13 cellular contexts compared by ENCODE assay signal in the genomic region with DNA sequence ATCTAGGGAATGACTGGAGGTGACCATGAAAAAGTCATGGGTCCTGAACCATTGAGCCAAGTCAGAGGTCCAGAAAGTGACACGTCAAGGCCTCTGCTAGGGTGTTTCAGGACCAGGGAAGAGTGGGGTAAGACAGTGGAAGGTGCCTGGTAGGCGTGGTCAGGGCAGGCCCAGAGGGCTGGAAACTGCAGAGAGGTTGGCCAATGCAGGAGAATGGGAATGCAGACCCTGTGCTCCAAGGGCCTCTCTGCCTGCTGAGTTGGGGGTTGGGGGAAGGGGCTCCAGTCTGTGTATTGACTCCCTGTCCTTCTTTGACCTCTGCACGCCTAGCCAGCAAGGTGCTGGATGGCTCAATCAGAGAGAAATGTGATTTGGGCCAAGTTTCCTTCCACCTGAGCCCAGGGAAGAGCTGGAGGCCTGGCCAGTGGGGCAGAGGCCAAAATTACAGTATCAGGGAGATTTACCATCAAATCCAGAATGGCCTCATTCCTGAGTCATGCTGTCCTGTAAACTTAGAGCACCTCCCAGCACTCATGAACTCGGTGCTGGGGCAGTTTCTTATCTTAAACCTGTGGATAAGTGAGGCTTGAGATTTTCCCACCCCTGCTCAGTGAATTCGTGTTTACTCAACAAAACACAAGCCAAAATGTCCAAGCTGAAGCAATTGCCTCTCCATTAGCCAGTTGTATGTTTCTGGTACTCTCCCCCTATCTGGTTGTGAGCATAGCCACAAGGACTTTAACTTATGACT. TPM values are rescaled to one million over a fixed set of nuclear protein-coding genes. Genes with fewer than 3 reads are reported as not detected.
DNase-seq lines count a peak whose midpoint lies in the region; ATAC-seq and TF ChIP-seq lines count a peak whose summit lies in the region.
"Had no signal": no experiment of that assay in that cellular context is flagged by ENCODE, and none has a peak within 500 bp of the region (broad histone marks: within the 10 kb centered on the region; RNA-seq: fewer than 3 reads in every experiment).

No MANE protein-coding gene starts in this region.

- H3K36me3 Mint-ChIP-seq in central memory CD8-positive, alpha-beta T cell (ENCODE audit: insufficient read depth): peaks cover 2% of the 10 kb centered on the region
- no peaks in the 10 kb centered on the region for H3K36me3 Mint-ChIP-seq in osteocyte (ENCODE audit: unreplicated experiment)
- H3K36me3 Mint-ChIP-seq: naive thymus-derived CD4-positive, alpha-beta T cell had no signal

- H3K4me3 ChIP-seq in AG09309 (ENCODE audit: control insufficient read depth, low read depth, low read length): no peak overlapping the region
- no peak overlapping the region for H3K4me3 ChIP-seq in LNCaP clone FGC (ENCODE audit: low read depth, low read length)
- H3K4me3 ChIP-seq in mucosa of descending colon: no peak overlapping the region
- H3K4me3 ChIP-seq: spleen had no signal

- no peaks in the 10 kb centered on the region for H3K36me3 ChIP-seq in mucosa of descending colon (ENCODE audit: low read depth)
- H3K36me3 ChIP-seq: spleen had no signal

- no peak overlapping the region for H3K4me3 Mint-ChIP-seq in central memory CD8-positive, alpha-beta T cell
- H3K4me3 Mint-ChIP-seq in osteocyte (ENCODE audit: unreplicated experiment): no peak overlapping the region
- H3K4me3 Mint-ChIP-seq: naive thymus-derived CD4-positive, alpha-beta T cell; T-helper 1 cell treated with Interleukin-12 subunit alpha and Interleukin-12 subunit beta and Interleukin-4 antibody, amounts not matched to agents 30 μg/mL and 1 μg/mL, for 36 hours had no signal

- DNase-seq in AG09309 (ENCODE audit: low read depth): peak; percentile 25
- peak; percentile 78 for DNase-seq in LNCaP clone FGC (ENCODE audit: low read depth)
- DNase-seq in central memory CD8-positive, alpha-beta T cell (ENCODE audit: low spot score in 2 of 2): no peak
- no peak for DNase-seq in mucosa of descending colon
- no peak for DNase-seq in DMS153 treated with DMSO at 0.1 percent for 48 hours (lab: John Stamatoyannopoulos, UW; ENCODE audit: unreplicated experiment)
- DNase-seq in COLO668 (lab: John Stamatoyannopoulos, UW; ENCODE audit: unreplicated experiment): no peak
- DNase-seq in osteocyte (ENCODE audit: extremely low spot score, unreplicated experiment): no peak
- DNase-seq in ecto neural progenitor cell (ENCODE audit: low spot score): no peak
- DNase-seq: activated CD4-positive, alpha-beta T cell treated with anti-CD3 and anti-CD28 coated beads, Interleukin-2, amount 50 U/mL, for 1 hour; activated effector memory CD4-positive, alpha-beta T cell treated with anti-CD3 and anti-CD28 coated beads, Interleukin-2, amount 50 U/mL, for 16 hours; naive thymus-derived CD4-positive, alpha-beta T cell; spleen had no signal

- intact Hi-C loops in mucosa of descending colon (cut with DNase I, micrococcal nuclease): no loop called here

- no peaks in the 10 kb centered on the region for H3K27me3 Mint-ChIP-seq in central memory CD8-positive, alpha-beta T cell
- no peaks in the 10 kb centered on the region for H3K27me3 Mint-ChIP-seq in osteocyte (ENCODE audit: unreplicated experiment)
- H3K27me3 Mint-ChIP-seq: naive thymus-derived CD4-positive, alpha-beta T cell had no signal

- TF ChIP-seq CTCF in AG09309 (IDR thresholded peaks at IDR 0.05; ENCODE audit: control insufficient read depth, insufficient read depth, low read depth, low read length, missing control alignments): no peak
- TF ChIP-seq CTCF in LNCaP clone FGC (IDR thresholded peaks at IDR 0.05; ENCODE audit: control insufficient read depth, extremely low read depth, insufficient read depth): no peak
- no peak for TF ChIP-seq CTCF in mucosa of descending colon (IDR thresholded peaks at IDR 0.05)
- no peak for TF ChIP-seq CTCF in osteocyte (IDR thresholded peaks at IDR 0.05)

- ATAC-seq in central memory CD8-positive, alpha-beta T cell (replicated peaks; ENCODE audit: extremely low read depth, poor library complexity, severe bottlenecking): no peak
- ATAC-seq in mucosa of descending colon: peak; percentile 16
- ATAC-seq: naive thymus-derived CD4-positive, alpha-beta T cell had no signal

- peak overlapping the region; percentile 22 for H3K27ac Mint-ChIP-seq in central memory CD8-positive, alpha-beta T cell (ENCODE audit: low read depth)
- H3K27ac Mint-ChIP-seq in osteocyte (ENCODE audit: unreplicated experiment): no peak overlapping the region
- H3K27ac Mint-ChIP-seq: T-helper 1 cell treated with Interleukin-12 subunit alpha and Interleukin-12 subunit beta and Interleukin-4 antibody, amounts not matched to agents 30 μg/mL and 1 μg/mL, for 36 hours had no signal

- no peaks in the 10 kb centered on the region for H3K4me1 Mint-ChIP-seq in central memory CD8-positive, alpha-beta T cell
- H3K4me1 Mint-ChIP-seq in osteocyte (ENCODE audit: unreplicated experiment): peaks cover 23% of the 10 kb centered on the region

- H3K4me1 ChIP-seq in mucosa of descending colon (ENCODE audit: low read depth): peaks cover 37% of the 10 kb centered on the region

- H3K9me3 Mint-ChIP-seq in central memory CD8-positive, alpha-beta T cell: no peaks in the 10 kb centered on the region
- no peaks in the 10 kb centered on the region for H3K9me3 Mint-ChIP-seq in osteocyte (ENCODE audit: unreplicated experiment)
- H3K9me3 Mint-ChIP-seq: naive thymus-derived CD4-positive, alpha-beta T cell; T-helper 1 cell treated with Interleukin-12 subunit alpha and Interleukin-12 subunit beta and Interleukin-4 antibody, amounts not matched to agents 30 μg/mL and 1 μg/mL, for 36 hours had no signal

- H3K9me3 ChIP-seq in mucosa of descending colon: no peaks in the 10 kb centered on the region
- H3K9me3 ChIP-seq: spleen had no signal

RNA-seq across cellular contexts. Expression of gene IRF2BPL, which starts 24.4 kb away (rescaled TPM):
- total RNA-seq in mucosa of descending colon: 10 to 100 TPM; 15.1 to 74.1 (median 19.3) TPM
- 107 and 120 TPM in 2 replicates for total RNA-seq in osteocyte

Comparison
In these comparisons a context has a peak if more than half of its experiments do, and no peak if none do; other contexts are left out.
1. DNase-seq: peak in AG09309 (single experiment) and LNCaP clone FGC (single experiment); none in central memory CD8-positive, alpha-beta T cell (0 of 2), mucosa of descending colon (0 of 3), DMS153 treated with DMSO at 0.1 percent for 48 hours (single experiment), COLO668 (single experiment), osteocyte (single experiment) and ecto neural progenitor cell (single experiment).